9 cellular contexts compared by ENCODE assay signal in the genomic region with DNA sequence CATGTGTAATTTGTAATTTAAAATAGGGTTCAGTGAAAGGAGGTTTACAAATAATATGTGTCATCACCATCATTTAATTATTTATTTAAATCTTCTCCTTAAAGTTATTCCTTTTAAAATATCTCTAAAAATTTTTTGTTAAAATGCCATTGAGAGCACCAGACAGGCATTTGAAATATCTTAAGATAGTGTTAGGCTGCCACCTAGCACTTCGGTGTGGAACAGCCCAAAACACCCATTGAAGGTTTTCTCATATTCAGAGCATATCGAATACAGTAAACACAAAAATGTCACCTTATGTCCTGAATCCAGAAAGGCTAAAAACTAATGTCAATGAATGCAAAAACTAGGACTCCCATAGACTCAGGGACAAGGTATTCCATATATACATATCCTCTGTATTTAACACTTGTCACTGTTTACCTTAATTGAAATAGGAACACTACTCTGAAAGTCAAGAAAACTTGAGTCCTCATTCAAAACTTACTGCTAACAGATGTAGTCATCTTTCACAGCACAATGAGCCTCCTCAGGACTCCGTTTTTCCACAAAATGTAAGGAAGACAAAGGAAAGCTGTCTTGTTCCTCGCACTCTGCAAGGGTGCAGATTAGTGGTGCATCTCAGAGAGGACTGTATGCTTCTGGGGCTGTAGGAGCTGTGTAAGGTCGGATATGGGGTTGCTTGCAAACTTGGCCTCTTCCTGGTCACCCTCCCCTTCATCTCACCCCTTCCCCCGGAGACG.
DNase-seq lines count a peak whose midpoint lies in the region; ATAC-seq and TF ChIP-seq lines count a peak whose summit lies in the region.
"Had no signal": no experiment of that assay in that cellular context is flagged by ENCODE, and none has a peak within 500 bp of the region (broad histone marks: within the 10 kb centered on the region; RNA-seq: fewer than 3 reads in every experiment).

No MANE protein-coding gene starts in this region.

- no peak overlapping the region for H3K4me3 Mint-ChIP-seq in progenitor cell of endocrine pancreas (ENCODE audit: low read depth)

- no peaks in the 10 kb centered on the region for H3K27me3 ChIP-seq in BJ (ENCODE audit: control insufficient read depth, insufficient read depth, low read length)

- peaks cover 4% of the 10 kb centered on the region for H3K4me1 Mint-ChIP-seq in progenitor cell of endocrine pancreas (ENCODE audit: low read depth)

- H3K27ac Mint-ChIP-seq in progenitor cell of endocrine pancreas = no peak overlapping the region

- no peak overlapping the region for H3K27ac ChIP-seq in RWPE1

- TF ChIP-seq CTCF in BJ (IDR thresholded peaks at IDR 0.05; ENCODE audit: insufficient read depth, low read depth, low read length) = peak; percentile 71
- TF ChIP-seq CTCF in RWPE1 (conservative IDR thresholded peaks at IDR 0.05; ENCODE audit: low read depth) = peak; percentile 63
- peak; percentile 88 for TF ChIP-seq CTCF in progenitor cell of endocrine pancreas (IDR thresholded peaks at IDR 0.05; ENCODE audit: unreplicated experiment)

- no peak overlapping the region for H3K4me3 ChIP-seq in BJ (ENCODE audit: low read depth, low read length)

- CTCF ChIA-PET in BJ (lab: Yijun Ruan, JAX) = interaction anchor here (0.6 to 1.4 kb wide), 5 partner anchors 8 to 786 kb away, joined by 3 to 4 read pairs (median 4); no protein-coding TSS in a partner anchor
- CTCF ChIA-PET in RWPE1 (lab: Yijun Ruan, JAX) = interaction anchor here (0.6 to 0.7 kb wide), 2 partner anchors 637 to 1098 kb away, joined by 3 to 4 read pairs; no protein-coding TSS in a partner anchor

- peaks cover 12% of the 10 kb centered on the region for H3K27me3 Mint-ChIP-seq in progenitor cell of endocrine pancreas

- H3K36me3 Mint-ChIP-seq in progenitor cell of endocrine pancreas (ENCODE audit: insufficient read depth) = no peaks in the 10 kb centered on the region

- no peaks in the 10 kb centered on the region for H3K9me3 Mint-ChIP-seq in progenitor cell of endocrine pancreas (ENCODE audit: low read depth)

- POLR2A ChIA-PET in BJ (lab: Charles Lee) = no interaction called here
- POLR2A ChIA-PET in RWPE1 (lab: Yijun Ruan, JAX; ENCODE audit: low non-redundant PET) = no interaction called here

- H3K36me3 ChIP-seq in BJ (ENCODE audit: control insufficient read depth, insufficient read depth, low read length) = no peaks in the 10 kb centered on the region

- ATAC-seq in GM18868 (IDR thresholded peaks at IDR 0.05; ENCODE audit: unreplicated experiment) (peak; percentile 70), HG03460 (IDR thresholded peaks at IDR 0.05; ENCODE audit: unreplicated experiment) (no peak)

- DNase-seq in BJ (ENCODE audit: low read depth) (no peak), HuH-7.5 (ENCODE audit: low spot score) (peak; percentile 17), RWPE1 (ENCODE audit: low spot score) (peak; percentile 64), fibroblast of the conjunctiva (ENCODE audit: low read depth) (peak; percentile 22), progenitor cell of endocrine pancreas (ENCODE audit: low spot score, unreplicated experiment) (no peak)
- no peak for DNase-seq in activated naive CD4-positive, alpha-beta T cell treated with Interleukin-2 at 50 U/mL for 16 hours
- DNase-seq: right cardiac atrium had no signal

Comparison
In these comparisons a context has a peak if more than half of its experiments do, and no peak if none do; other contexts are left out.
1. DNase-seq: peak in HuH-7.5 (single experiment), RWPE1 (single experiment) and fibroblast of the conjunctiva (single experiment); none in BJ (single experiment), progenitor cell of endocrine pancreas (single experiment) and activated naive CD4-positive, alpha-beta T cell treated with Interleukin-2 at 50 U/mL for 16 hours (single experiment).
2. Peak in every context shown above with its lines, with median percentiles within 50 percentile points of each other: CTCF ChIP-seq.